In genomic region chr11:64245797-64246623, GRCh38 we compare ENCODE assay signal across 1 cellular context.
TF ChIP-seq lines count a peak whose summit lies in the region.

No MANE protein-coding gene starts in this region.

TF ChIP-seq in K562, 482 proteins besides CTCF, POLR2A, EP300 and RAD21 (continued from another document and continues in another):
- TF ChIP-seq CREB5 (CRISPR knock-in tag; IDR thresholded peaks at IDR 0.05) = no peak
- no peak for TF ChIP-seq TFE3 (CRISPR knock-in tag; IDR thresholded peaks at IDR 0.05)
- no peak for TF ChIP-seq ZNF449 (CRISPR knock-in tag; IDR thresholded peaks at IDR 0.05)
- 0 out of 2 replicates have a peak, but pooled peaks have one; percentile 30 for TF ChIP-seq MTA1 (IDR thresholded peaks at IDR 0.05; ENCODE audit: borderline replicate concordance)
- no peak for TF ChIP-seq PREB (CRISPR knock-in tag; IDR thresholded peaks at IDR 0.05)
- TF ChIP-seq C11orf30 (IDR thresholded peaks at IDR 0.05; ENCODE audit: low read depth) = no peak
- TF ChIP-seq THRAP3 (IDR thresholded peaks at IDR 0.05; ENCODE audit: borderline replicate concordance) = no peak
- TF ChIP-seq HDAC1 (IDR thresholded peaks at IDR 0.05) = peak in 1 of 2 experiments; percentile 72; a peak in 2 of 4 replicates
- TF ChIP-seq POLR2AphosphoS5 (IDR thresholded peaks at IDR 0.05; ENCODE audit: control insufficient read depth, insufficient read depth, low read depth, low read length) = 0 out of 2 replicates have a peak, but pooled peaks have one; percentile 3
- no peak for TF ChIP-seq ZC3H8 (IDR thresholded peaks at IDR 0.05)
- TF ChIP-seq NR2C2 (CRISPR knock-in tag; IDR thresholded peaks at IDR 0.05) = peak; percentile 59; the same call in 1 of the 2 replicates
- TF ChIP-seq NR2C2 (tag; IDR thresholded peaks at IDR 0.05) = peak; percentile 54; the same call in 1 of the 2 replicates
- no peak for TF ChIP-seq ARID4B (CRISPR knock-in tag; IDR thresholded peaks at IDR 0.05)
- no peak for TF ChIP-seq RBM17 (IDR thresholded peaks at IDR 0.05; ENCODE audit: borderline replicate concordance, low read depth, low read length)
- TF ChIP-seq ZNF217 (CRISPR knock-in tag; IDR thresholded peaks at IDR 0.05) = no peak
- peak; percentile 92 for TF ChIP-seq CBFB (CRISPR knock-in tag; IDR thresholded peaks at IDR 0.05)
- TF ChIP-seq REST (CRISPR knock-in tag; IDR thresholded peaks at IDR 0.05; ENCODE audit: low read depth) = no peak; the same call in 1 of the 2 replicates
- TF ChIP-seq DMBX1 (CRISPR knock-in tag; IDR thresholded peaks at IDR 0.05; ENCODE audit: borderline replicate concordance) = no peak
- no peak for TF ChIP-seq MAFF (IDR thresholded peaks at IDR 0.05; ENCODE audit: low read length)
- peak; percentile 83 for TF ChIP-seq RBFOX2 (IDR thresholded peaks at IDR 0.05; ENCODE audit: low read depth, low read length)
- TF ChIP-seq THAP12 (CRISPR knock-in tag; IDR thresholded peaks at IDR 0.05) = 0 out of 2 replicates have a peak, but pooled peaks have one; percentile 16
- TF ChIP-seq PRPF4 (IDR thresholded peaks at IDR 0.05; ENCODE audit: insufficient read depth, low read depth, low read length, poor library complexity, severe bottlenecking) = no peak
- no peak for TF ChIP-seq ZC3H11A (IDR thresholded peaks at IDR 0.05; ENCODE audit: low read depth, low read length)
- TF ChIP-seq RNF2 (IDR thresholded peaks at IDR 0.05) = no peak
- TF ChIP-seq ZNF263 (CRISPR knock-in tag; IDR thresholded peaks at IDR 0.05; ENCODE audit: borderline replicate concordance) = no peak
- no peak for TF ChIP-seq HDAC6 (IDR thresholded peaks at IDR 0.05; ENCODE audit: low read depth, low read length)
- TF ChIP-seq ZBTB9 (CRISPR knock-in tag; IDR thresholded peaks at IDR 0.05) = no peak
- no peak for TF ChIP-seq SFPQ (IDR thresholded peaks at IDR 0.05; ENCODE audit: low read depth, low read length)
- no peak for TF ChIP-seq ZNF764 (CRISPR knock-in tag; IDR thresholded peaks at IDR 0.05; ENCODE audit: low read depth)
- TF ChIP-seq BRF2 (IDR thresholded peaks at IDR 0.05; ENCODE audit: borderline replicate concordance, insufficient read depth, insufficient read length) = no peak
- no peak for TF ChIP-seq ZNF584 (CRISPR knock-in tag; IDR thresholded peaks at IDR 0.05; ENCODE audit: low read depth)
- no peak for TF ChIP-seq FOXK1 (CRISPR knock-in tag; IDR thresholded peaks at IDR 0.05; ENCODE audit: borderline replicate concordance)
- TF ChIP-seq ZNF717 (CRISPR knock-in tag; IDR thresholded peaks at IDR 0.05) = no peak
- TF ChIP-seq POLR3G (IDR thresholded peaks at IDR 0.05; ENCODE audit: extremely low read depth, insufficient read length, insufficient replicate concordance) = no peak
- TF ChIP-seq ZNF3 (CRISPR knock-in tag; IDR thresholded peaks at IDR 0.05) = no peak
- peak; percentile 89 for TF ChIP-seq POLR2G (IDR thresholded peaks at IDR 0.05; ENCODE audit: low read depth, low read length)
